Comparison of ENCODE assay signal across 14 cellular contexts in the genomic region with DNA sequence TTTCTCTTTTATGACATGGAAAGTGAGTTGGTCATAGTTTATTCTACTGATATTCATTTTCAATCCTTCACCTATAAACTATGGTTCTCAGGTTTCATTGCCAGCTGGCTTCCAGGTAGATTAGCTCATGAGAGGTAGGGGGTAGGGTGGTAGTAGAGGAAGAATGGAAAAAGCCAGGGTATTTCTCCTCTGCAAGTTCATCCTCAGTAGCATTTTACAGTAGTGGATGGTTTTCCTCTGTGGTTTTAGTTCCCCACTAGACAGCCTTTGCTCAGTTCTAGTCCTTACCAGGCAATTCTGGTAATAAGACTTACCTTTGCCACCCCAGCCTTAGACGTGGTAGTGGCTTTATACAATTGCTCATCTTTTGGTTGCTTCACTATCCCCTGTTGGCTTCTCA.
"Had no signal": no experiment of that assay in that cellular context is flagged by ENCODE, and none has a peak within 500 bp of the region (broad histone marks: within the 10 kb centered on the region; RNA-seq: fewer than 3 reads in every experiment).

No MANE protein-coding gene starts in this region.

- H3K4me3 Mint-ChIP-seq: activated CD4-positive, alpha-beta memory T cell treated with anti-CD3 and anti-CD28 coated beads, Interleukin-2, amount 10 ng/mL, durations not matched to agents 7 days and 5 days; activated T-cell treated with anti-CD3 and anti-CD28 coated beads, Interleukin-2, amount 50 U/mL, for 4 hours; mesothelial cell of epicardium; nephron progenitor cell; stimulated activated memory B cell treated with anti-CD40 and anti-IgM and Interleukin-4, amounts not matched to agents 10 μg/mL and 1 μg/mL and 100 μg/mL, for 72 hours had no signal

- H3K36me3 Mint-ChIP-seq: mesothelial cell of epicardium; stimulated activated memory B cell treated with anti-CD40 and anti-IgM and Interleukin-4, amounts not matched to agents 10 μg/mL and 1 μg/mL and 100 μg/mL, for 72 hours had no signal

- DNase-seq: activated CD4-positive, alpha-beta memory T cell treated with anti-CD3 and anti-CD28 coated beads, Interleukin-2, amount 10 ng/mL, durations not matched to agents 7 days and 5 days; activated CD4-positive, alpha-beta T cell treated with anti-CD3 and anti-CD28 coated beads for 4 hours; activated effector memory CD4-positive, alpha-beta T cell treated with Interleukin-2 at 50 U/mL for 16 hours; activated naive CD4-positive, alpha-beta T cell treated with anti-CD3 and anti-CD28 coated beads, Interleukin-2, amount 50 U/mL, for 16 hours; activated T-cell treated with anti-CD3 and anti-CD28 coated beads, Interleukin-2, amount 50 U/mL, for 4 hours; adrenal gland; left cardiac atrium; lower lobe of right lung; nephron progenitor cell; occipital lobe; stimulated activated CD4-positive, alpha-beta T cell treated with anti-CD3 and anti-CD28 coated beads, Interleukin-2, amount 100 ng/mL, for 48 hours had no signal

- ATAC-seq: activated T-cell treated with anti-CD3 and anti-CD28 coated beads, Interleukin-2, amount 50 U/mL, for 4 hours; esophagus mucosa; left cardiac atrium; lower lobe of right lung; stimulated activated memory B cell treated with anti-CD40 and anti-IgM and Interleukin-4, amounts not matched to agents 10 μg/mL and 1 μg/mL and 100 μg/mL, for 72 hours had no signal

- H3K27ac Mint-ChIP-seq: activated CD4-positive, alpha-beta memory T cell treated with anti-CD3 and anti-CD28 coated beads, Interleukin-2, amount 10 ng/mL, durations not matched to agents 7 days and 5 days; mesothelial cell of epicardium; nephron progenitor cell; stimulated activated memory B cell treated with anti-CD40 and anti-IgM and Interleukin-4, amounts not matched to agents 10 μg/mL and 1 μg/mL and 100 μg/mL, for 72 hours had no signal

- H3K27me3 Mint-ChIP-seq: activated CD4-positive, alpha-beta memory T cell treated with anti-CD3 and anti-CD28 coated beads, Interleukin-2, amount 10 ng/mL, durations not matched to agents 7 days and 5 days; stimulated activated memory B cell treated with anti-CD40 and anti-IgM and Interleukin-4, amounts not matched to agents 10 μg/mL and 1 μg/mL and 100 μg/mL, for 72 hours had no signal

- H3K4me1 Mint-ChIP-seq: nephron progenitor cell; stimulated activated memory B cell treated with anti-CD40 and anti-IgM and Interleukin-4, amounts not matched to agents 10 μg/mL and 1 μg/mL and 100 μg/mL, for 72 hours had no signal

- H3K9me3 Mint-ChIP-seq: activated CD4-positive, alpha-beta memory T cell treated with anti-CD3 and anti-CD28 coated beads, Interleukin-2, amount 10 ng/mL, durations not matched to agents 7 days and 5 days; activated T-cell treated with anti-CD3 and anti-CD28 coated beads, Interleukin-2, amount 50 U/mL, for 4 hours; mesothelial cell of epicardium; nephron progenitor cell; stimulated activated memory B cell treated with anti-CD40 and anti-IgM and Interleukin-4, amounts not matched to agents 10 μg/mL and 1 μg/mL and 100 μg/mL, for 72 hours had no signal
